1 cellular context compared by ENCODE assay signal in the genomic region with DNA sequence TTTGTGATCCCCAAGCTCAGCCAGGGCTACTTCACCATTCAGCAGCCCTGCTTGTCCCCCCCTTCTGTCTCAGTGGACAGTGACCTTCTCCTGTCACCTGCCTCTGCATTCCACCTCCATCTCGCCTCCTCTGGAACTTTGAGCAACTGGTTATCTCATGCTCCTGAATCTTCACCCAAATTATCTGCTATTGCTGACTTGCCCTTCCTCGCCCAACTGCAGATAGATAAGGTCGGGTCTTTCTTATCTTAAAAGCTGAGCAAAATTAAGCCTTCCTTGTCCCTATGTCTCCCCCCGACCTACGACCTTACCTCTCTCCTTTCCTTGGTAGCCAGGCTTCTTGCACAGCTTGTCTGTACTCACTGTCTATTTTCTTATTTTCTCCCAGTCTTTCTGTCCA.
TF ChIP-seq lines count a peak whose summit lies in the region.

No MANE protein-coding gene starts in this region.

TF ChIP-seq in K562, 482 proteins besides CTCF, POLR2A, EP300 and RAD21 (continued from another document):
- TF ChIP-seq, protein P1, sequence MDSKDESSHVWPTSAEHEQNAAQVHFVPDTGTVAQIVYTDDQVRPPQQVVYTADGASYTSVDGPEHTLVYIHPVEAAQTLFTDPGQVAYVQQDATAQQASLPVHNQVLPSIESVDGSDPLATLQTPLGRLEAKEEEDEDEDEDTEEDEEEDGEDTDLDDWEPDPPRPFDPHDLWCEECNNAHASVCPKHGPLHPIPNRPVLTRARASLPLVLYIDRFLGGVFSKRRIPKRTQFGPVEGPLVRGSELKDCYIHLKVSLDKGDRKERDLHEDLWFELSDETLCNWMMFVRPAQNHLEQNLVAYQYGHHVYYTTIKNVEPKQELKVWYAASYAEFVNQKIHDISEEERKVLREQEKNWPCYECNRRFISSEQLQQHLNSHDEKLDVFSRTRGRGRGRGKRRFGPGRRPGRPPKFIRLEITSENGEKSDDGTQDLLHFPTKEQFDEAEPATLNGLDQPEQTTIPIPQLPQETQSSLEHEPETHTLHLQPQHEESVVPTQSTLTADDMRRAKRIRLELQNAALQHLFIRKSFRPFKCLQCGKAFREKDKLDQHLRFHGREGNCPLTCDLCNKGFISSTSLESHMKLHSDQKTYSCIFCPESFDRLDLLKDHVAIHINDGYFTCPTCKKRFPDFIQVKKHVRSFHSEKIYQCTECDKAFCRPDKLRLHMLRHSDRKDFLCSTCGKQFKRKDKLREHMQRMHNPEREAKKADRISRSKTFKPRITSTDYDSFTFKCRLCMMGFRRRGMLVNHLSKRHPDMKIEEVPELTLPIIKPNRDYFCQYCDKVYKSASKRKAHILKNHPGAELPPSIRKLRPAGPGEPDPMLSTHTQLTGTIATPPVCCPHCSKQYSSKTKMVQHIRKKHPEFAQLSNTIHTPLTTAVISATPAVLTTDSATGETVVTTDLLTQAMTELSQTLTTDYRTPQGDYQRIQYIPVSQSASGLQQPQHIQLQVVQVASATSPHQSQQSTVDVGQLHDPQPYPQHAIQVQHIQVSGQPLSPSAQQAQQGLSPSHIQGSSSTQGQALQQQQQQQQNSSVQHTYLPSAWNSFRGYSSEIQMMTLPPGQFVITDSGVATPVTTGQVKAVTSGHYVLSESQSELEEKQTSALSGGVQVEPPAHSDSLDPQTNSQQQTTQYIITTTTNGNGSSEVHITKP (IDR thresholded peaks at IDR 0.05; ENCODE audit: partially characterized antibody) = no peak
